Comparison of ENCODE assay signal across 8 cellular contexts in the genomic region with DNA sequence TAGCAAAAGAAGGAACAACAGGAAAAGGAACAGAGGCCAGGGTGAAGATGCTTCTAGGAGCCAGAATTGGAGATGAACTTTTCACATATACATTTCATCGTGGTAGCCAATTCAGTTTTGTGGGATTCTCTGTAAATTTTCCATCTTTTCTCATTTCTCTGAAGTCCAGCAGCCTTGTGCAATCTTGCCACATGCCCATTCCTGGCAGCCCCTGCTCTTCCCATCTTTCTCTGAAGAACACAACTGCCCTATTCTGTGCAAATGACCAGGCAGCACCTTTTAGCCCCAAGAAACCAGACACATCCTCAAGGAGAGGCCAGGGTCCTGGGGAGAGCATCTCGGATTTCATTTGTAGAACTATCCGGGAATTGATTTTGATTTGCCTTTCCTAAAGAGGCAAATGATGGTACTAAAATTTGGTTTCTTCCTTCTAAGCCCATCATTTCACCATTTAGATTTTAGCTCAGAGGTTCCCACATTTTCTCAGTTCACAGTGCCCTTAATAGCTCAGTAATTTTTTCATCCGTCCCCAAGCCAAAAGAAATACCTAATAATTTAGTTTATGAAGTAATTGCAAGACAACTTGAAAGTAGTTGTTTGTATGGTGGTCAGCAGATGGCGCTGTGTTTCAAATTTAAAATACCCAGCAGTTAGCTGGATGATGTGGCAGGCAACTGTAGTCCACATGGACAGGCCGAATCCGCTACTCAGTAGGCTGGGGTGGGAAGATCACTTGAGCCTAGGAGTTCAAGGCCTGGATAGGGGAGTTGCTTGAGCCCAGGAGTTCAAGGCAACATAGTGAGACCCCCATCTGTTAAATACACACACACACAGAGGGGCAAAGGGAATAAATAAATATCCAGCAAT.
DNase-seq lines count a peak whose midpoint lies in the region; ATAC-seq and TF ChIP-seq lines count a peak whose summit lies in the region.

No MANE protein-coding gene starts in this region.

- H3K4me1 ChIP-seq in Loucy (ENCODE audit: insufficient read depth, low read length, poor library complexity, severe bottlenecking) (no peaks in the 10 kb centered on the region), SK-N-SH (ENCODE audit: control insufficient read depth in 1 of 2, insufficient read depth in 2 of 2, low read depth in 1 of 2, low read length in 1 of 2) (peaks cover 0 to 6% of the 10 kb centered on the region in 2 experiments; a peak in 1 of 4 replicates), adrenal gland (replicated peaks in 1 of 2) (no peaks in the 10 kb centered on the region)

- peak; percentile 48 for DNase-seq in activated gamma-delta T cell treated with Interleukin-2 at 50 U/mL for 16 hours
- DNase-seq in activated gamma-delta T cell (lab: John Stamatoyannopoulos, UW) = no peak
- DNase-seq in SK-N-SH = peak; percentile 52
- peak; percentile 73 to 90 (median 78) for DNase-seq in adrenal gland
- DNase-seq in left ventricle myocardium superior = peak; percentile 42
- peak; percentile 40 for DNase-seq in retina

- H3K9me2 ChIP-seq in Loucy (replicated peaks; ENCODE audit: low read depth, low read length) (no peaks in the 10 kb centered on the region), SK-N-SH (no peaks in the 10 kb centered on the region)

- H3F3A ChIP-seq in Loucy (ENCODE audit: low read depth) (no peaks in the 10 kb centered on the region), SK-N-SH (replicated peaks; ENCODE audit: insufficient read depth) (peaks cover 16% of the 10 kb centered on the region)

- H2AFZ ChIP-seq in Loucy (ENCODE audit: low read length) (no peak overlapping the region), SK-N-SH (ENCODE audit: low read depth) (no peak overlapping the region)

- no peak overlapping the region for H3K4me2 ChIP-seq in Loucy (ENCODE audit: low read depth, low read length, poor library complexity, severe bottlenecking)
- H3K4me2 ChIP-seq in SK-N-SH = no peak overlapping the region

- peak overlapping the region in 1 of 2 experiments; percentile 39; a peak in 1 of 4 replicates for H3K27ac ChIP-seq in SK-N-SH (ENCODE audit: low read depth in 2 of 2, low read length in 1 of 2)
- no peak overlapping the region for H3K27ac ChIP-seq in adrenal gland

- POLR2A ChIA-PET in SK-N-SH (lab: Yijun Ruan, JAX) = no interaction called here

- TF ChIP-seq EP300 in SK-N-SH (IDR thresholded peaks at IDR 0.05; ENCODE audit: borderline replicate concordance in 1 of 2, low read depth in 1 of 2, low read length in 1 of 2) = no peak

- no peak for TF ChIP-seq POLR2A in adrenal gland (IDR thresholded peaks at IDR 0.05)

- H3K36me3 ChIP-seq in Loucy (ENCODE audit: insufficient read depth, low read length) (peaks cover 47% of the 10 kb centered on the region; the same call in 1 of the 2 replicates), SK-N-SH (replicated peaks in 1 of 2; ENCODE audit: control insufficient read depth in 1 of 2, insufficient read depth in 2 of 2, low read length in 1 of 2) (peaks cover 58 to 60% of the 10 kb centered on the region in 2 experiments), adrenal gland (replicated peaks in 1 of 2) (peaks cover 0 to 33% of the 10 kb centered on the region in 2 donors)

- TF ChIP-seq CTCF in Loucy (conservative IDR thresholded peaks at IDR 0.05; ENCODE audit: low read length) = peak; percentile 76
- TF ChIP-seq CTCF in SK-N-SH (IDR thresholded peaks at IDR 0.05) = peak; percentile 74
- TF ChIP-seq CTCF in adrenal gland (IDR thresholded peaks at IDR 0.05) = peak; percentile 59 to 85 (median 73)

- TF ChIP-seq RAD21 in SK-N-SH (IDR thresholded peaks at IDR 0.05; ENCODE audit: low read length) = peak; percentile 76

- WGBS in SK-N-SH (ENCODE audit: low lambda C conversion rate) = 47% methylated on average over 7 of the region's 7 CpGs
- 44 to 52% (median 48%) methylated on average over 7 of the region's 7 CpGs for WGBS in adrenal gland, 4 donors

- ATAC-seq in left ventricle myocardium superior = peak; percentile 91
- no peak for ATAC-seq in GM18870 (IDR thresholded peaks at IDR 0.05; ENCODE audit: unreplicated experiment)

- CTCF ChIA-PET in SK-N-SH (lab: Yijun Ruan, JAX) = interaction anchor here (0.5 to 6.6 kb wide), 51 partner anchors 9 to 186 kb away, joined by 3 to 121 read pairs (median 4); a partner anchor contains a TSS

- H3K4me3 ChIP-seq in Loucy (ENCODE audit: low read length, poor library complexity, severe bottlenecking) = no peak overlapping the region
- no peak overlapping the region; a peak in 1 of 4 replicates for H3K4me3 ChIP-seq in SK-N-SH (ENCODE audit: low read depth in 2 of 2, low read length in 1 of 2)
- H3K4me3 ChIP-seq in adrenal gland = no peak overlapping the region

- no peaks in the 10 kb centered on the region for H3K27me3 ChIP-seq in Loucy (ENCODE audit: insufficient read depth, low read length, poor library complexity, severe bottlenecking)
- no peaks in the 10 kb centered on the region for H3K27me3 ChIP-seq in SK-N-SH (ENCODE audit: insufficient read depth)
- H3K27me3 ChIP-seq in adrenal gland = no peaks in the 10 kb centered on the region

- no peaks in the 10 kb centered on the region for H4K20me1 ChIP-seq in Loucy (ENCODE audit: insufficient read depth, low read length, poor library complexity, severe bottlenecking)
- H4K20me1 ChIP-seq in SK-N-SH (ENCODE audit: insufficient read depth) = no peaks in the 10 kb centered on the region

- H3K9me3 ChIP-seq in Loucy (ENCODE audit: insufficient read depth, low read depth, low read length) = no peaks in the 10 kb centered on the region
- H3K9me3 ChIP-seq in SK-N-SH = no peaks in the 10 kb centered on the region
- H3K9me3 ChIP-seq in adrenal gland (replicated peaks in 1 of 3) = no peaks in the 10 kb centered on the region

- H3K9ac ChIP-seq in Loucy (ENCODE audit: low read depth, low read length, poor library complexity, severe bottlenecking) = no peak overlapping the region
- peak overlapping the region; percentile 29; the same call in 1 of the 2 replicates for H3K9ac ChIP-seq in SK-N-SH

- no peaks in the 10 kb centered on the region for H3K79me2 ChIP-seq in Loucy (ENCODE audit: insufficient read depth, low read length)
- 0 out of 2 replicates have a peak, but pooled peaks cover 4% of the 10 kb centered on the region for H3K79me2 ChIP-seq in SK-N-SH (ENCODE audit: insufficient read depth)

- intact Hi-C loops in adrenal gland (cut with DNase I) (loop anchor here (2.0 to 5.0 kb wide), 2 partner anchors 106 to 107 kb away; no protein-coding TSS in a partner anchor), left ventricle myocardium superior (cut with micrococcal nuclease) (loop anchor here (2.0 kb wide), 1 partner anchor 107 kb away; no protein-coding TSS in a partner anchor)

TF ChIP-seq in SK-N-SH, 30 proteins besides CTCF, POLR2A, EP300 and RAD21 (continues in another document):
- TF ChIP-seq FOSL2 (IDR thresholded peaks at IDR 0.05; ENCODE audit: borderline replicate concordance, low read depth) (no peak), JUND (IDR thresholded peaks at IDR 0.05) (no peak), NFIC (IDR thresholded peaks at IDR 0.05; ENCODE audit: borderline replicate concordance) (no peak), GATA2 (CRISPR knock-in tag; IDR thresholded peaks at IDR 0.05) (no peak), EZH2phosphoT487 (IDR thresholded peaks at IDR 0.05; ENCODE audit: borderline replicate concordance, low read depth) (no peak), TAF1 (IDR thresholded peaks at IDR 0.05; ENCODE audit: borderline replicate concordance, low read depth, low read length) (no peak), TEAD4 (IDR thresholded peaks at IDR 0.05; ENCODE audit: borderline replicate concordance, insufficient read depth) (no peak), TCF12 (IDR thresholded peaks at IDR 0.05) (no peak), YY1 (IDR thresholded peaks at IDR 0.05; ENCODE audit: low read depth) (no peak), SMC3 (IDR thresholded peaks at IDR 0.05; ENCODE audit: low read depth, low read length) (peak; percentile 79), FOXJ3 (CRISPR knock-in tag; IDR thresholded peaks at IDR 0.05) (no peak), MXI1 (IDR thresholded peaks at IDR 0.05; ENCODE audit: low read depth, low read length) (peak; percentile 73), GABPA (IDR thresholded peaks at IDR 0.05; ENCODE audit: low read depth) (no peak)
- TF ChIP-seq, protein P1, sequence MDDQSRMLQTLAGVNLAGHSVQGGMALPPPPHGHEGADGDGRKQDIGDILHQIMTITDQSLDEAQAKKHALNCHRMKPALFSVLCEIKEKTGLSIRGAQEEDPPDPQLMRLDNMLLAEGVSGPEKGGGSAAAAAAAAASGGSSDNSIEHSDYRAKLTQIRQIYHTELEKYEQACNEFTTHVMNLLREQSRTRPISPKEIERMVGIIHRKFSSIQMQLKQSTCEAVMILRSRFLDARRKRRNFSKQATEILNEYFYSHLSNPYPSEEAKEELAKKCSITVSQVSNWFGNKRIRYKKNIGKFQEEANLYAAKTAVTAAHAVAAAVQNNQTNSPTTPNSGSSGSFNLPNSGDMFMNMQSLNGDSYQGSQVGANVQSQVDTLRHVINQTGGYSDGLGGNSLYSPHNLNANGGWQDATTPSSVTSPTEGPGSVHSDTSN (IDR thresholded peaks at IDR 0.05) = no peak
- TF ChIP-seq, protein P2, sequence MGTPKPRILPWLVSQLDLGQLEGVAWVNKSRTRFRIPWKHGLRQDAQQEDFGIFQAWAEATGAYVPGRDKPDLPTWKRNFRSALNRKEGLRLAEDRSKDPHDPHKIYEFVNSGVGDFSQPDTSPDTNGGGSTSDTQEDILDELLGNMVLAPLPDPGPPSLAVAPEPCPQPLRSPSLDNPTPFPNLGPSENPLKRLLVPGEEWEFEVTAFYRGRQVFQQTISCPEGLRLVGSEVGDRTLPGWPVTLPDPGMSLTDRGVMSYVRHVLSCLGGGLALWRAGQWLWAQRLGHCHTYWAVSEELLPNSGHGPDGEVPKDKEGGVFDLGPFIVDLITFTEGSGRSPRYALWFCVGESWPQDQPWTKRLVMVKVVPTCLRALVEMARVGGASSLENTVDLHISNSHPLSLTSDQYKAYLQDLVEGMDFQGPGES (IDR thresholded peaks at IDR 0.05; ENCODE audit: low read depth, low read length) = no peak
- TF ChIP-seq, protein P3, sequence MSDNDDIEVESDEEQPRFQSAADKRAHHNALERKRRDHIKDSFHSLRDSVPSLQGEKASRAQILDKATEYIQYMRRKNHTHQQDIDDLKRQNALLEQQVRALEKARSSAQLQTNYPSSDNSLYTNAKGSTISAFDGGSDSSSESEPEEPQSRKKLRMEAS (IDR thresholded peaks at IDR 0.05; ENCODE audit: low read depth) = peak; percentile 82
